Comparison of ENCODE assay signal across 8 cellular contexts in genomic region chr13:114226699-114227323, GRCh38. TPM values are rescaled to one million over a fixed set of nuclear protein-coding genes. Genes with fewer than 3 reads are reported as not detected.
A peak's percentile ranks its signal among the peaks of the same experiment; 100 is the strongest.
DNase-seq lines count a peak whose midpoint lies in the region; ATAC-seq, FAIRE-seq and TF ChIP-seq lines count a peak whose summit lies in the region.

No MANE protein-coding gene starts in this region.

- H3K27me3 ChIP-seq in bronchial epithelial cell (ENCODE audit: control insufficient read depth, insufficient read depth, low read length), result peaks cover 5% of the 10 kb centered on the region

- ATAC-seq in GM18499 (IDR thresholded peaks at IDR 0.05; ENCODE audit: insufficient read depth, unreplicated experiment) (peak; percentile 67), HG03066 (IDR thresholded peaks at IDR 0.05; ENCODE audit: low read depth, unreplicated experiment) (peak; percentile 88)

- peak; percentile 61 for DNase-seq in NCI-H2196 (lab: John Stamatoyannopoulos, UW; ENCODE audit: unreplicated experiment)
- peak; percentile 68 for DNase-seq in activated CD4-positive, CD25-positive, alpha-beta regulatory T cell treated with anti-CD3 and anti-CD28 coated beads, Interleukin-2, amount 50 U/mL, for 16 hours (ENCODE audit: low read depth, low spot score)
- DNase-seq in bronchial epithelial cell (ENCODE audit: low read depth), result peak; percentile 72
- peak; percentile 62 for DNase-seq in kidney glomerular epithelial cell (lab: John Stamatoyannopoulos, UW)
- peak; percentile 90 for DNase-seq in stimulated activated CD4-positive, alpha-beta T cell treated with anti-CD3 and anti-CD28 coated beads, Interleukin-2, amount 100 ng/mL, for 24 hours

- FAIRE-seq in A204.1 (lab: Jason Lieb, UNC) (peak; percentile 65), bronchial epithelial cell (lab: Jason Lieb, UNC) (peak; percentile 52)

- peak; percentile 96 for TF ChIP-seq CTCF in bronchial epithelial cell (IDR thresholded peaks at IDR 0.05; ENCODE audit: insufficient read depth, low read length, severe bottlenecking)

- no peak overlapping the region for H3K4me3 ChIP-seq in bronchial epithelial cell (ENCODE audit: low read depth, low read length)

- H3K36me3 ChIP-seq in bronchial epithelial cell (ENCODE audit: control insufficient read depth, insufficient read depth, low read length), result no peaks in the 10 kb centered on the region

RNA-seq across cellular contexts. Expression of gene CDC16, which starts 7.9 kb away (rescaled TPM):
- 36.7 and 41.1 TPM in 2 replicates for total RNA-seq in bronchial epithelial cell

RNA-seq across cellular contexts. Expression of gene CFAP97D2, which starts 47.8 kb away (rescaled TPM):
- not detected in 2 replicates for total RNA-seq in bronchial epithelial cell

RNA-seq across cellular contexts. Expression of gene UPF3A, which starts 54.6 kb away (rescaled TPM):
- 13.7 and 17.8 TPM in 2 replicates for total RNA-seq in bronchial epithelial cell
